In the genomic region with DNA sequence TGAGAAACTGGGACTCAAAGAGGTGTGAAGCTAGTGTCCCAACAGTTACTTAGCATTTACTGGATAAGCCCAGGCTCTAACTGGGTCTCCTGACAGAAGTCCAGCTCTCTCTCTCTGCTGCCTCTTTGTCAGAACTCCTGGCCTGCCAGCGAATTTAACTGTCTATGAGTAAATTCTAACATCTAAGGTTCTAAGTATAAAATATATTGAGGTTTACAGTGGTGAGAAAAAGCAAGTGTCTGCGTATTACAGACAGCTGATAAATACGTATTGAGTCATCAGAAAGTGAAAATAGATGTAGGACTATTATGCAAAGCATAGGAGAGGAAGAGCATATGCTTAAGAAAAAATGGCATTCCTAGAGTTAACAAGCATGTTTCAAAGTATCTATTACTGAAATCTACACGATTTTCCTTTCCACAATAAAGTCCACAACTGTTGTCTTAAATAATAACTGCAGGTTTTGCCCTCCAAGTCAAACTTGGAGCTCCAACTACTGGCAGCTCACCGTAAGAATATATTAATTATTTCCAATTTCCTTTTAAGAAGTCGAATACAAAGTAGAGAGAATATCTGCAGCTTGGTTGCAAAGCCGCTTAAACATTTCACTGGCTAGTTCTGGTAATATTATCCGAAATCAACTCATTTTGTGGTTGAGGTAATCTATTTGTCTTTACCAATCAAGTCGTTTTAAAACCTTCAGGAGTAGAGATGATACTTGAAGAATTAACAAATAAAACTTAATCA, we compare ENCODE assay signal across 8 cellular contexts. TPM values are rescaled to one million over a fixed set of nuclear protein-coding genes. Genes with fewer than 3 reads are reported as not detected.
A peak's percentile ranks its signal among the peaks of the same experiment; 100 is the strongest.
DNase-seq lines count a peak whose midpoint lies in the region; ATAC-seq and TF ChIP-seq lines count a peak whose summit lies in the region.

No MANE protein-coding gene starts in this region.

- peak in 3 of 6 experiments; percentile 12 to 42 (median 39) for TF ChIP-seq CTCF in thyroid gland (IDR thresholded peaks at IDR 0.05)

- WGBS in HUES64 = 81% methylated on average over 9 of the region's 9 CpGs
- WGBS in thyroid gland, 2 donors = 57 to 67% methylated on average over 9 of the region's 9 CpGs

- peak overlapping the region; percentile 87 for H3K4me3 ChIP-seq in HUES64 (ENCODE audit: low read length)
- H3K4me3 ChIP-seq in thyroid gland (replicated peaks in 1 of 3) = no peak overlapping the region

- H3K4me3 Mint-ChIP-seq in activated T-helper 2 cell treated with anti-CD3 and anti-CD28 coated beads, Interferon-gamma antibody, Interleukin-2, Interleukin-4, amounts not matched to agents 10 μg/mL and 5 μg/mL and 100 μg/mL, durations not matched to agents 14 hours and 24 hours and 36 hours (ENCODE audit: low read depth) = peak overlapping the region; percentile 95

- no peak for TF ChIP-seq POLR2A in thyroid gland (IDR thresholded peaks at IDR 0.05)

- DNase-seq in NCI-H82 (lab: John Stamatoyannopoulos, UW) (peak; percentile 20), NCI-H82 treated with DMSO at 0.1 percent for 48 hours (lab: John Stamatoyannopoulos, UW; ENCODE audit: unreplicated experiment) (no peak), kidney glomerular epithelial cell (lab: John Stamatoyannopoulos, UW) (peak; percentile 55), thyroid gland (no peak), HuH-7 (ENCODE audit: low spot score) (no peak)
- no peak for DNase-seq in activated T-helper 2 cell treated with anti-CD3 and anti-CD28 coated beads, Interferon-gamma antibody, Interleukin-2, Interleukin-4, amounts not matched to agents 10 μg/mL and 5 μg/mL and 100 μg/mL, durations not matched to agents 14 hours and 24 hours and 36 hours (ENCODE audit: low spot score)

- peak overlapping the region; percentile 28 for H3K27ac Mint-ChIP-seq in activated T-helper 2 cell treated with anti-CD3 and anti-CD28 coated beads, Interferon-gamma antibody, Interleukin-2, Interleukin-4, amounts not matched to agents 10 μg/mL and 5 μg/mL and 100 μg/mL, durations not matched to agents 14 hours and 24 hours and 36 hours

- peaks cover 21% of the 10 kb centered on the region for H3K36me3 ChIP-seq in HUES64 (ENCODE audit: insufficient read depth, low read length)
- no peaks in the 10 kb centered on the region for H3K36me3 ChIP-seq in thyroid gland

- peaks cover 38% of the 10 kb centered on the region for H3K4me1 Mint-ChIP-seq in activated T-helper 2 cell treated with anti-CD3 and anti-CD28 coated beads, Interferon-gamma antibody, Interleukin-2, Interleukin-4, amounts not matched to agents 10 μg/mL and 5 μg/mL and 100 μg/mL, durations not matched to agents 14 hours and 24 hours and 36 hours (ENCODE audit: low read depth)

- ATAC-seq in GM21526 (IDR thresholded peaks at IDR 0.05; ENCODE audit: low FRiP score, unreplicated experiment) = peak; percentile 39

- H3K36me3 Mint-ChIP-seq in activated T-helper 2 cell treated with anti-CD3 and anti-CD28 coated beads, Interferon-gamma antibody, Interleukin-2, Interleukin-4, amounts not matched to agents 10 μg/mL and 5 μg/mL and 100 μg/mL, durations not matched to agents 14 hours and 24 hours and 36 hours (ENCODE audit: low read depth) = peaks cover 18% of the 10 kb centered on the region

- H3K9ac ChIP-seq in HUES64 (ENCODE audit: low read depth, low read length) = no peak overlapping the region

- H3K27me3 Mint-ChIP-seq in activated T-helper 2 cell treated with anti-CD3 and anti-CD28 coated beads, Interferon-gamma antibody, Interleukin-2, Interleukin-4, amounts not matched to agents 10 μg/mL and 5 μg/mL and 100 μg/mL, durations not matched to agents 14 hours and 24 hours and 36 hours (ENCODE audit: low read depth) = peaks cover 10% of the 10 kb centered on the region

- H3K9me3 ChIP-seq in HUES64 (ENCODE audit: insufficient read depth, low read depth, low read length) (no peaks in the 10 kb centered on the region), thyroid gland (no peaks in the 10 kb centered on the region)

- intact Hi-C loops in activated T-helper 2 cell treated with anti-CD3 and anti-CD28 coated beads, Interferon-gamma antibody, Interleukin-2, Interleukin-4, amounts not matched to agents 10 μg/mL and 5 μg/mL and 100 μg/mL, durations not matched to agents 14 hours and 24 hours and 36 hours (cut with micrococcal nuclease) = loop anchor here (1.0 to 10.0 kb wide), 12 partner anchors 129 to 1487 kb away; partner anchors contain the start of genes GLRX2 and RGS1
- intact Hi-C loops in thyroid gland (cut with DNase I) = loop anchor here (10.0 kb wide), 1 partner anchor 217 kb away; no protein-coding TSS in a partner anchor

- peaks cover 13% of the 10 kb centered on the region; the same call in 1 of the 2 replicates for H3K27me3 ChIP-seq in HUES64 (ENCODE audit: insufficient read depth, low read length)
- no peaks in the 10 kb centered on the region for H3K27me3 ChIP-seq in thyroid gland

- H3K9me3 Mint-ChIP-seq in activated T-helper 2 cell treated with anti-CD3 and anti-CD28 coated beads, Interferon-gamma antibody, Interleukin-2, Interleukin-4, amounts not matched to agents 10 μg/mL and 5 μg/mL and 100 μg/mL, durations not matched to agents 14 hours and 24 hours and 36 hours = no peaks in the 10 kb centered on the region

- H3K4me1 ChIP-seq in HUES64 (ENCODE audit: insufficient read depth, low read length) (peaks cover 17% of the 10 kb centered on the region), thyroid gland (peaks cover 12 to 16% of the 10 kb centered on the region in 2 donors)

- H3K27ac ChIP-seq in HUES64 (ENCODE audit: low read depth, low read length) = no peak overlapping the region
- H3K27ac ChIP-seq in thyroid gland = peak overlapping the region; percentile 83 to 95 (median 89)

RNA-seq across cellular contexts. Expression of gene RGS2, which starts 1.4 kb away (rescaled TPM):
- polyA plus RNA-seq in HUES64 (2013, experiment 1 of 2) = 13.2 TPM
- polyA plus RNA-seq in HUES64 (2013, experiment 2 of 2) = 15.9 TPM
- total RNA-seq in activated T-helper 2 cell treated with anti-CD3 and anti-CD28 coated beads, Interferon-gamma antibody, Interleukin-2, Interleukin-4, amounts not matched to agents 10 μg/mL and 5 μg/mL and 100 μg/mL, durations not matched to agents 14 hours and 24 hours and 36 hours = 5.0 and 5.8 TPM in 2 replicates
- total RNA-seq in thyroid gland = 10 to 100 TPM in 3 of 4 donors, 1 to 10 TPM in 1; 9.1 to 39.0 (median 17.8) TPM

Comparison
In these comparisons a context has a peak if more than half of its experiments do, and no peak if none do; other contexts are left out.
1. DNase-seq: peak in NCI-H82 (single experiment) and kidney glomerular epithelial cell (single experiment); none in NCI-H82 treated with DMSO at 0.1 percent for 48 hours (single experiment), activated T-helper 2 cell treated with anti-CD3 and anti-CD28 coated beads, Interferon-gamma antibody, Interleukin-2, Interleukin-4, amounts not matched to agents 10 μg/mL and 5 μg/mL and 100 μg/mL, durations not matched to agents 14 hours and 24 hours and 36 hours (single experiment), thyroid gland (0 of 2) and HuH-7 (single experiment).